ENCODE assay signal across 27 cellular contexts in genomic region chr19:646798-647565, GRCh38. TPM values are rescaled to one million over a fixed set of nuclear protein-coding genes. Genes with fewer than 3 reads are reported as not detected.
"Had no signal": no experiment of that assay in that cellular context is flagged by ENCODE, and none has a peak within 500 bp of the region (broad histone marks: within the 10 kb centered on the region; RNA-seq: fewer than 3 reads in every experiment).

No MANE protein-coding gene starts in this region.

- H3K4me1 Mint-ChIP-seq: endodermal cell, nephron progenitor cell had no signal

- DNase-seq: activated B cell treated with CpG ODN at 0.5 μM for 24 hours; activated naive CD4-positive, alpha-beta T cell; activated T-cell treated with anti-CD3 and anti-CD28 coated beads for 4 hours; activated T-cell treated with anti-CD3 and anti-CD28 coated beads, Interleukin-2, amount 50 U/mL, for 72 hours; central memory CD4-positive, alpha-beta T cell; endodermal cell; foreskin fibroblast; left ventricle myocardium superior; nephron progenitor cell; retina; stimulated activated CD4-positive, alpha-beta T cell treated with anti-CD3 and anti-CD28 coated beads, Interleukin-15, amount 100 ng/mL, for 24 hours; stimulated activated CD4-positive, alpha-beta T cell treated with anti-CD3 and anti-CD28 coated beads, Interleukin-2, amount 100 ng/mL, for 24 hours; stimulated activated naive CD4-positive, alpha-beta T cell; T-helper 2 cell; testis; transverse colon had no signal

- H3K27ac Mint-ChIP-seq: activated naive CD4-positive, alpha-beta T cell treated with anti-CD3 and anti-CD28 coated beads, Interleukin-2, amount 50 U/mL, for 72 hours; activated T-cell treated with anti-CD3 and anti-CD28 coated beads, Interleukin-2, amount 50 U/mL, for 72 hours; dendritic cell treated with granulocyte-macrophage colony-stimulating factor and Interleukin-4, amounts not matched to agents 40 ng/mL and 50 ng/mL, for 4 days; endodermal cell had no signal

- ATAC-seq: activated naive CD4-positive, alpha-beta T cell treated with anti-CD3 and anti-CD28 coated beads, Interleukin-2, amount 50 U/mL, for 72 hours; activated T-cell treated with anti-CD3 and anti-CD28 coated beads, Interleukin-2, amount 50 U/mL, for 72 hours; esophagus mucosa; heart right ventricle; left ventricle myocardium superior; pancreas had no signal

- H3K36me3 Mint-ChIP-seq: activated naive CD4-positive, alpha-beta T cell treated with anti-CD3 and anti-CD28 coated beads, Interleukin-2, amount 50 U/mL, for 72 hours had no signal

- H3K9me3 Mint-ChIP-seq: activated B cell treated with CpG ODN at 0.5 μM for 24 hours; activated naive CD4-positive, alpha-beta T cell treated with anti-CD3 and anti-CD28 coated beads, Interleukin-2, amount 50 U/mL, for 72 hours; activated T-cell treated with anti-CD3 and anti-CD28 coated beads, Interleukin-2, amount 50 U/mL, for 72 hours; dendritic cell treated with granulocyte-macrophage colony-stimulating factor and Interleukin-4, amounts not matched to agents 40 ng/mL and 50 ng/mL, for 4 days; endodermal cell; nephron progenitor cell had no signal

- H3K4me3 Mint-ChIP-seq: activated T-cell treated with anti-CD3 and anti-CD28 coated beads, Interleukin-2, amount 50 U/mL, for 72 hours; dendritic cell treated with granulocyte-macrophage colony-stimulating factor and Interleukin-4, amounts not matched to agents 40 ng/mL and 50 ng/mL, for 4 days; endodermal cell; nephron progenitor cell had no signal

- H3K27me3 Mint-ChIP-seq: activated B cell treated with CpG ODN at 0.5 μM for 24 hours; dendritic cell treated with granulocyte-macrophage colony-stimulating factor and Interleukin-4, amounts not matched to agents 40 ng/mL and 50 ng/mL, for 4 days had no signal

- H3K27ac ChIP-seq: breast epithelium, heart right ventricle, pancreas, prostate gland, testis, transverse colon had no signal

RNA-seq across cellular contexts. Expression of gene FGF22, which starts 7.3 kb away (rescaled TPM):
- total RNA-seq: activated naive CD4-positive, alpha-beta T cell treated with anti-CD3 and anti-CD28 coated beads, Interleukin-2, amount 50 U/mL, for 72 hours; activated T-cell treated with anti-CD3 and anti-CD28 coated beads, Interleukin-2, amount 50 U/mL, for 72 hours; left ventricle myocardium superior; lung microvascular endothelial cell; smooth muscle cell; transverse colon; urinary bladder had no signal

RNA-seq across cellular contexts. Expression of gene PRSS57, which starts 48.3 kb away (rescaled TPM):
- total RNA-seq: activated B cell treated with CpG ODN at 0.5 μM for 24 hours; activated naive CD4-positive, alpha-beta T cell treated with anti-CD3 and anti-CD28 coated beads, Interleukin-2, amount 50 U/mL, for 72 hours; breast epithelium; endodermal cell; esophagus mucosa; heart right ventricle; left ventricle myocardium superior; lung microvascular endothelial cell; mucosa of gallbladder; pancreas; smooth muscle cell; testis; transverse colon; urinary bladder had no signal
